1 cellular context compared by ENCODE assay signal in the genomic region with DNA sequence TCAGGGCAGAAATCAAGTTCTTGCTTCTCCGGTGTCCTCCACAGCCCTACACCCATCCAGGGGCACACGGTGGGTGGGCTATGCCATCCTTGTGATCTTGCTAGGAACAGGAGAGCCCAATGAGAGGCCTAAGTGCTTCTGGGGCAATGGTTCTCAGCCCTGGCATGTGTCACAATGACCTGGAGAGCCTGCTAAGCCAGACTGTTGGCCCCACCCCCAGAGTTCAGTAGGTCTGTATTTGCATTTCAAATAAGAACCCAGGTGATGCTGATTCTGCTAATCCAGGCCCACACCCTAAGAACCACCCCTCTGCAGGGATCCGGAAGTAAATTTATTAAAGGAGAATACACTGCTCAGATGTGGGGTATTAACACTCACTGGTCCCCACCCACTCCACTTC.
TF ChIP-seq lines count a peak whose summit lies in the region.

No MANE protein-coding gene starts in this region.

TF ChIP-seq in H1, 55 proteins besides CTCF, POLR2A, EP300 and RAD21:
- TF ChIP-seq ASH2L (IDR thresholded peaks at IDR 0.05; ENCODE audit: low read length) (no peak), SP4 (IDR thresholded peaks at IDR 0.05; ENCODE audit: low read length) (no peak), CBX5 (IDR thresholded peaks at IDR 0.05; ENCODE audit: low read depth, low read length) (no peak), BCL11A (IDR thresholded peaks at IDR 0.05; ENCODE audit: low read depth in 2 of 2, low read length in 2 of 2) (no peak), CTBP2 (IDR thresholded peaks at IDR 0.05; ENCODE audit: borderline replicate concordance, insufficient read depth, insufficient read length, low read length) (peak; percentile 32), CBX8 (IDR thresholded peaks at IDR 0.05; ENCODE audit: borderline replicate concordance, low read depth, low read length) (no peak), YY1 (IDR thresholded peaks at IDR 0.05; ENCODE audit: low read depth, low read length) (no peak), JUND (IDR thresholded peaks at IDR 0.05; ENCODE audit: low read length) (no peak), CEBPB (IDR thresholded peaks at IDR 0.05; ENCODE audit: low read depth, low read length) (no peak)
- TF ChIP-seq, protein P1, sequence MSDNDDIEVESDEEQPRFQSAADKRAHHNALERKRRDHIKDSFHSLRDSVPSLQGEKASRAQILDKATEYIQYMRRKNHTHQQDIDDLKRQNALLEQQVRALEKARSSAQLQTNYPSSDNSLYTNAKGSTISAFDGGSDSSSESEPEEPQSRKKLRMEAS (IDR thresholded peaks at IDR 0.05), result peak; percentile 46
